In genomic region chr1:1877852-1878436, GRCh38 we compare ENCODE assay signal across 25 cellular contexts. TPM values are rescaled to one million over a fixed set of nuclear protein-coding genes. Genes with fewer than 3 reads are reported as not detected.
DNase-seq lines count a peak whose midpoint lies in the region; ATAC-seq and TF ChIP-seq lines count a peak whose summit lies in the region.
"Had no signal": no experiment of that assay in that cellular context is flagged by ENCODE, and none has a peak within 500 bp of the region (broad histone marks: within the 10 kb centered on the region; RNA-seq: fewer than 3 reads in every experiment).

No MANE protein-coding gene starts in this region.

- H3K27ac Mint-ChIP-seq in T-helper 2 cell treated with Interferon-gamma antibody and Interleukin-4, amounts not matched to agents 5 μg/mL and 100 μg/mL, for 36 hours: peak overlapping the region; percentile 7
- peak overlapping the region; percentile 18 to 94 (median 66) for H3K27ac Mint-ChIP-seq in CD8-positive, alpha-beta memory T cell
- H3K27ac Mint-ChIP-seq in activated naive CD8-positive, alpha-beta T cell: peak overlapping the region; percentile 25
- peak overlapping the region in 9 of 10 donors; percentile 0 to 84 (median 25) for H3K27ac Mint-ChIP-seq in naive thymus-derived CD8-positive, alpha-beta T cell
- H3K27ac Mint-ChIP-seq: activated B cell treated with CpG ODN at 0.5 μM for 24 hours had no signal

- peaks cover 39% of the 10 kb centered on the region for H3K36me3 Mint-ChIP-seq in T-helper 2 cell treated with Interferon-gamma antibody and Interleukin-4, amounts not matched to agents 5 μg/mL and 100 μg/mL, for 36 hours (ENCODE audit: low read depth)
- peaks cover 0 to 56% (median 12%) of the 10 kb centered on the region in 3 donors for H3K36me3 Mint-ChIP-seq in CD8-positive, alpha-beta memory T cell
- peaks cover 9% of the 10 kb centered on the region for H3K36me3 Mint-ChIP-seq in activated naive CD8-positive, alpha-beta T cell
- peaks cover 0 to 63% (median 15%) of the 10 kb centered on the region in 3 donors for H3K36me3 Mint-ChIP-seq in naive thymus-derived CD8-positive, alpha-beta T cell

- peaks cover 34% of the 10 kb centered on the region for H3K4me1 Mint-ChIP-seq in T-helper 2 cell treated with Interferon-gamma antibody and Interleukin-4, amounts not matched to agents 5 μg/mL and 100 μg/mL, for 36 hours (ENCODE audit: low read depth)
- peaks cover 70 to 88% (median 81%) of the 10 kb centered on the region in 3 donors for H3K4me1 Mint-ChIP-seq in CD8-positive, alpha-beta memory T cell
- peaks cover 76% of the 10 kb centered on the region for H3K4me1 Mint-ChIP-seq in activated naive CD8-positive, alpha-beta T cell (ENCODE audit: low read depth)
- H3K4me1 Mint-ChIP-seq in naive thymus-derived CD8-positive, alpha-beta T cell: peaks cover 49 to 90% (median 82%) of the 10 kb centered on the region in 4 donors

- no peak overlapping the region for H3K4me3 Mint-ChIP-seq in T-helper 2 cell treated with Interferon-gamma antibody and Interleukin-4, amounts not matched to agents 5 μg/mL and 100 μg/mL, for 36 hours
- H3K4me3 Mint-ChIP-seq in CD8-positive, alpha-beta memory T cell: peak overlapping the region; percentile 0 to 56 (median 6)
- H3K4me3 Mint-ChIP-seq in activated naive CD8-positive, alpha-beta T cell: peak overlapping the region; percentile 3
- H3K4me3 Mint-ChIP-seq in naive thymus-derived CD8-positive, alpha-beta T cell: peak overlapping the region in 7 of 10 donors; percentile 4 to 64 (median 14)
- H3K4me3 Mint-ChIP-seq: activated B cell treated with CpG ODN at 0.5 μM for 24 hours; T-helper 1 cell treated with Interleukin-12 subunit alpha and Interleukin-12 subunit beta and Interleukin-4 antibody, amounts not matched to agents 30 μg/mL and 1 μg/mL, for 36 hours had no signal

- no peaks in the 10 kb centered on the region for H3K9me3 ChIP-seq in CD8-positive, alpha-beta memory T cell (ENCODE audit: low read length)
- H3K9me3 ChIP-seq: thoracic aorta had no signal

- DNase-seq in T-helper 2 cell treated with Interferon-gamma antibody and Interleukin-4, amounts not matched to agents 5 μg/mL and 100 μg/mL, for 36 hours (ENCODE audit: low spot score): no peak
- no peak for DNase-seq in T-helper 2 cell
- no peak for DNase-seq in CD8-positive, alpha-beta memory T cell
- no peak for DNase-seq in naive thymus-derived CD8-positive, alpha-beta T cell
- no peak for DNase-seq in NCI-H774 (lab: John Stamatoyannopoulos, UW)
- no peak for DNase-seq in amniotic stem cell (lab: John Stamatoyannopoulos, UW)
- no peak for DNase-seq in foreskin fibroblast
- DNase-seq: activated B cell treated with CpG ODN at 0.5 μM for 24 hours; activated CD8-positive, alpha-beta memory T cell treated with anti-CD3 and anti-CD28 coated beads, Interleukin-2, amount 50 U/mL, for 4 hours; activated naive CD4-positive, alpha-beta T cell treated with Interleukin-2 at 50 U/mL for 16 hours; dermis blood vessel endothelial cell; DMS53; left ventricle myocardium superior; NCI-H1092 treated with DMSO at 0.1 percent for 48 hours; NCI-H2107; NCI-H524 treated with DMSO at 0.1 percent for 48 hours; OCI-M1 had no signal

- no peak overlapping the region for H3K27ac ChIP-seq in CD8-positive, alpha-beta memory T cell (ENCODE audit: low read depth, low read length)
- H3K27ac ChIP-seq: 22Rv1, thoracic aorta had no signal

- no peaks in the 10 kb centered on the region for H3K27me3 Mint-ChIP-seq in T-helper 2 cell treated with Interferon-gamma antibody and Interleukin-4, amounts not matched to agents 5 μg/mL and 100 μg/mL, for 36 hours (ENCODE audit: low read depth)
- H3K27me3 Mint-ChIP-seq in CD8-positive, alpha-beta memory T cell: peaks cover 0 to 2% of the 10 kb centered on the region in 2 donors
- H3K27me3 Mint-ChIP-seq in activated naive CD8-positive, alpha-beta T cell: no peaks in the 10 kb centered on the region
- no peaks in the 10 kb centered on the region for H3K27me3 Mint-ChIP-seq in naive thymus-derived CD8-positive, alpha-beta T cell
- H3K27me3 Mint-ChIP-seq: activated B cell treated with CpG ODN at 0.5 μM for 24 hours, brain, progenitor cell of endocrine pancreas had no signal

- no peak overlapping the region for H3K4me3 ChIP-seq in CD8-positive, alpha-beta memory T cell (ENCODE audit: low read length)
- H3K4me3 ChIP-seq in foreskin fibroblast (ENCODE audit: low read depth in 1 of 2, low read length in 2 of 2): no peak overlapping the region
- H3K4me3 ChIP-seq: BLaER1 treated with 17β-estradiol and CSF1 and Interleukin-3, amounts not matched to agents 10 nM and 100 nM; thoracic aorta had no signal

- POLR2A ChIA-PET in CD8-positive, alpha-beta memory T cell (lab: Charles Lee): no interaction called here
- POLR2A ChIA-PET in naive thymus-derived CD8-positive, alpha-beta T cell (lab: Charles Lee): no interaction called here

- peaks cover 8% of the 10 kb centered on the region for H3K36me3 ChIP-seq in CD8-positive, alpha-beta memory T cell (ENCODE audit: insufficient read depth, low read length)

- H3K9me3 Mint-ChIP-seq in T-helper 2 cell treated with Interferon-gamma antibody and Interleukin-4, amounts not matched to agents 5 μg/mL and 100 μg/mL, for 36 hours: no peaks in the 10 kb centered on the region
- no peaks in the 10 kb centered on the region for H3K9me3 Mint-ChIP-seq in CD8-positive, alpha-beta memory T cell
- no peaks in the 10 kb centered on the region for H3K9me3 Mint-ChIP-seq in activated naive CD8-positive, alpha-beta T cell (ENCODE audit: low read depth)
- no peaks in the 10 kb centered on the region for H3K9me3 Mint-ChIP-seq in naive thymus-derived CD8-positive, alpha-beta T cell
- H3K9me3 Mint-ChIP-seq: activated B cell treated with CpG ODN at 0.5 μM for 24 hours; T-helper 1 cell treated with Interleukin-12 subunit alpha and Interleukin-12 subunit beta and Interleukin-4 antibody, amounts not matched to agents 30 μg/mL and 1 μg/mL, for 36 hours had no signal

- TF ChIP-seq CTCF in foreskin fibroblast (IDR thresholded peaks at IDR 0.05; ENCODE audit: low read depth, low read length): no peak

- no peak for ATAC-seq in naive thymus-derived CD8-positive, alpha-beta T cell
- ATAC-seq: left ventricle myocardium superior had no signal

- H3K4me1 ChIP-seq in CD8-positive, alpha-beta memory T cell (ENCODE audit: insufficient read depth, low read length): peaks cover 85% of the 10 kb centered on the region

- CTCF ChIA-PET in CD8-positive, alpha-beta memory T cell (lab: Charles Lee): no interaction called here

- no peaks in the 10 kb centered on the region for H3K27me3 ChIP-seq in CD8-positive, alpha-beta memory T cell (ENCODE audit: insufficient read depth, low read length, poor library complexity, severe bottlenecking)
- H3K27me3 ChIP-seq: BLaER1 treated with 17β-estradiol and CSF1 and Interleukin-3, amounts not matched to agents 10 nM and 100 nM had no signal

RNA-seq across cellular contexts. Expression of gene GNB1, which starts 12.9 kb away (rescaled TPM):
- total RNA-seq in CD8-positive, alpha-beta memory T cell: 100 to 1,000 TPM; 436 to 470 TPM
- 114 TPM for polyA plus RNA-seq in CD8-positive, alpha-beta memory T cell
- 100 to 1,000 TPM; 231 to 232 TPM for total RNA-seq in naive thymus-derived CD8-positive, alpha-beta T cell
- polyA plus RNA-seq in naive thymus-derived CD8-positive, alpha-beta T cell: 100 to 1,000 TPM in 2 of 3 donors, 10 to 100 TPM in 1; 45.9 to 107 (median 105) TPM

RNA-seq across cellular contexts. Expression of gene CALML6, which starts 37.1 kb away (rescaled TPM):
- under 1 TPM; 0.46 to 0.78 TPM for total RNA-seq in CD8-positive, alpha-beta memory T cell
- polyA plus RNA-seq in CD8-positive, alpha-beta memory T cell: not detected
- 1 to 10 TPM; 1.4 to 1.6 TPM for total RNA-seq in naive thymus-derived CD8-positive, alpha-beta T cell
- polyA plus RNA-seq in naive thymus-derived CD8-positive, alpha-beta T cell: not detected
- total RNA-seq: HT1080, left ventricle myocardium superior, thoracic aorta had no signal

RNA-seq across cellular contexts. Expression of gene TMEM52, which starts 41.1 kb away (rescaled TPM):
- total RNA-seq in CD8-positive, alpha-beta memory T cell: 1 to 10 TPM in 1 of 2 experiments, under 1 TPM in 1; 0.94 to 1.4 TPM
- 0.32 TPM for polyA plus RNA-seq in CD8-positive, alpha-beta memory T cell
- 1 to 10 TPM in 1 of 2 experiments, not detected in 1; 1.0 TPM for total RNA-seq in naive thymus-derived CD8-positive, alpha-beta T cell
- polyA plus RNA-seq in naive thymus-derived CD8-positive, alpha-beta T cell: under 1 TPM in 2 of 3 donors, not detected in 1; 0.20 to 0.53 TPM
- total RNA-seq: dermis blood vessel endothelial cell, thoracic aorta had no signal

Comparison
In these comparisons a context has a peak if more than half of its experiments do, and no peak if none do; other contexts are left out.
1. H3K27ac Mint-ChIP-seq: peak in every context shown above with its lines; median percentile 66 in CD8-positive, alpha-beta memory T cell; 25 in activated naive CD8-positive, alpha-beta T cell; 25 in naive thymus-derived CD8-positive, alpha-beta T cell; 7 in T-helper 2 cell treated with Interferon-gamma antibody and Interleukin-4, amounts not matched to agents 5 μg/mL and 100 μg/mL, for 36 hours.